ENCODE assay signal across 8 cellular contexts in genomic region chr18:44681039-44681595, GRCh38. TPM values are rescaled to one million over a fixed set of nuclear protein-coding genes. Genes with fewer than 3 reads are reported as not detected.
DNase-seq lines count a peak whose midpoint lies in the region; ATAC-seq and TF ChIP-seq lines count a peak whose summit lies in the region.

No MANE protein-coding gene starts in this region.

- no peaks in the 10 kb centered on the region; the same call in 2 of the 3 replicates for H3K36me3 Mint-ChIP-seq in GM23338 (ENCODE audit: low read depth)

- peak overlapping the region; percentile 57 to 75 for H3K9ac ChIP-seq in liver (ENCODE audit: low read depth in 1 of 2, low read length in 2 of 2)

- no peak overlapping the region for H3K4me3 Mint-ChIP-seq in GM23338

- ATAC-seq in GM23338: no peak
- ATAC-seq in GM18502 (IDR thresholded peaks at IDR 0.05; ENCODE audit: poor library complexity, unreplicated experiment): no peak
- no peak for ATAC-seq in GM21447 (IDR thresholded peaks at IDR 0.05; ENCODE audit: unreplicated experiment)

- peaks cover 4% of the 10 kb centered on the region for H3K27me3 Mint-ChIP-seq in GM23338 (ENCODE audit: insufficient read depth, low read depth, poor library complexity)

- TF ChIP-seq CTCF in AG04450 (IDR thresholded peaks at IDR 0.05; ENCODE audit: low read depth, low read length): no peak
- no peak for TF ChIP-seq CTCF in GM23338 (conservative IDR thresholded peaks at IDR 0.05; ENCODE audit: low read depth in 2 of 2)
- TF ChIP-seq CTCF in ascending aorta (IDR thresholded peaks at IDR 0.05): peak in 1 of 3 experiments; percentile 1
- TF ChIP-seq CTCF in liver (IDR thresholded peaks at IDR 0.05; ENCODE audit: low read depth, low read length, missing input control): no peak
- no peak for TF ChIP-seq CTCF in tibial nerve (IDR thresholded peaks at IDR 0.05)

- H2AFZ ChIP-seq in GM23338: peak overlapping the region; percentile 93

- H3K9me2 ChIP-seq in GM23338 (ENCODE audit: insufficient read depth): no peaks in the 10 kb centered on the region

- CTCF ChIA-PET in AG04450 (lab: Charles Lee): interaction anchor here (0.7 kb wide), 2 partner anchors 40 to 226 kb away, joined by 3 read pairs; no protein-coding TSS in a partner anchor

- no peaks in the 10 kb centered on the region for H3K9me3 Mint-ChIP-seq in GM23338

- H3K4me2 ChIP-seq in GM23338: peak overlapping the region; percentile 89

- H3K4me1 ChIP-seq in GM23338 (ENCODE audit: insufficient read depth) (peaks cover 25% of the 10 kb centered on the region), ascending aorta (peaks cover 0 to 18% of the 10 kb centered on the region in 2 donors), liver (ENCODE audit: control insufficient read depth in 4 of 4, insufficient read depth in 4 of 4, low read length in 3 of 4) (peaks cover 0 to 18% (median 13%) of the 10 kb centered on the region in 4 donors), tibial nerve (peaks cover 0 to 44% (median 2%) of the 10 kb centered on the region in 4 donors)

- peaks cover 9% of the 10 kb centered on the region; the same call in 2 of the 3 replicates for H3K4me1 Mint-ChIP-seq in GM23338

- H3K27me3 ChIP-seq in AG04450 (ENCODE audit: control insufficient read depth, insufficient read depth, low read length) (peaks cover 31% of the 10 kb centered on the region), GM23338 (ENCODE audit: insufficient read depth) (peaks cover 14% of the 10 kb centered on the region), ascending aorta (no peaks in the 10 kb centered on the region), liver (ENCODE audit: control insufficient read depth in 4 of 4, insufficient read depth in 4 of 4, low read length in 3 of 4) (no peaks in the 10 kb centered on the region), tibial nerve (no peaks in the 10 kb centered on the region)

- peak overlapping the region; percentile 48 for H3K4me3 ChIP-seq in AG04450 (ENCODE audit: low read depth, low read length)
- H3K4me3 ChIP-seq in GM23338: peak overlapping the region; percentile 93
- peak overlapping the region; percentile 83 to 94 for H3K4me3 ChIP-seq in ascending aorta
- peak overlapping the region; percentile 61 to 93 (median 77) for H3K4me3 ChIP-seq in liver (ENCODE audit: low read depth in 1 of 3, low read length in 3 of 3)
- H3K4me3 ChIP-seq in tibial nerve: peak overlapping the region; percentile 53 to 78 (median 70)

- DNase-seq in AG04450 (ENCODE audit: low read depth, low spot score) (no peak), GM23338 (ENCODE audit: low spot score) (no peak), ascending aorta (ENCODE audit: low spot score in 2 of 2) (no peak), tibial nerve (ENCODE audit: low spot score in 2 of 2) (no peak)
- DNase-seq in stimulated activated CD4-positive, alpha-beta T cell treated with anti-CD3 and anti-CD28 coated beads, Interleukin-4, amount 100 ng/mL, for 4 hours: no peak

- H3K27ac ChIP-seq in AG04450 (ENCODE audit: low read depth, low read length) (no peak overlapping the region), GM23338 (ENCODE audit: low read depth) (no peak overlapping the region), ascending aorta (peak overlapping the region; percentile 97 to 98), liver (ENCODE audit: low read depth in 1 of 2, low read length in 2 of 2) (peak overlapping the region; percentile 81 to 96), tibial nerve (peak overlapping the region; percentile 75 to 95 (median 84))

- no peak for TF ChIP-seq EP300 in tibial nerve (IDR thresholded peaks at IDR 0.05)

- no peaks in the 10 kb centered on the region; the same call in 1 of the 2 replicates for H3K9me3 ChIP-seq in AG04450 (ENCODE audit: control insufficient read depth, insufficient read depth, low read length)
- H3K9me3 ChIP-seq in ascending aorta: no peaks in the 10 kb centered on the region
- no peaks in the 10 kb centered on the region for H3K9me3 ChIP-seq in liver (ENCODE audit: control insufficient read depth in 4 of 4, low read length in 3 of 4)
- no peaks in the 10 kb centered on the region for H3K9me3 ChIP-seq in tibial nerve

- H3K79me2 ChIP-seq in GM23338 (replicated peaks; ENCODE audit: insufficient read depth): peaks cover 26% of the 10 kb centered on the region

- no peak for TF ChIP-seq POLR2A in tibial nerve (IDR thresholded peaks at IDR 0.05)

- TF ChIP-seq RAD21 in liver (IDR thresholded peaks at IDR 0.05): peak in 1 of 2 donors; percentile 12

- H3K27ac Mint-ChIP-seq in GM23338: no peak overlapping the region

- intact Hi-C loops in ascending aorta (cut with DNase I): loop anchor here (5.0 to 10.0 kb wide), 9 partner anchors 46 to 841 kb away; no protein-coding TSS in a partner anchor

- WGBS in liver: 5% methylated on average over 18 of the region's 18 CpGs
- WGBS in tibial nerve, 2 donors: 2 to 5% methylated on average over 18 of the region's 18 CpGs

- no peaks in the 10 kb centered on the region for H3K36me3 ChIP-seq in GM23338 (ENCODE audit: insufficient read depth)
- H3K36me3 ChIP-seq in ascending aorta: no peaks in the 10 kb centered on the region
- no peaks in the 10 kb centered on the region for H3K36me3 ChIP-seq in liver (ENCODE audit: control insufficient read depth in 4 of 4, insufficient read depth in 3 of 4, low read depth in 1 of 4, low read length in 3 of 4)
- H3K36me3 ChIP-seq in tibial nerve: no peaks in the 10 kb centered on the region

- H3F3A ChIP-seq in GM23338 (replicated peaks; ENCODE audit: low read depth): 0 out of 2 replicates have a peak, but pooled peaks cover 6% of the 10 kb centered on the region

- H4K20me1 ChIP-seq in GM23338 (replicated peaks; ENCODE audit: insufficient read depth): no peaks in the 10 kb centered on the region

- POLR2A ChIA-PET in AG04450 (lab: Yijun Ruan, JAX): no interaction called here

TF ChIP-seq in GM23338, 12 proteins besides CTCF, POLR2A, EP300 and RAD21 (continues in another document):
- no peak for TF ChIP-seq POLR2AphosphoS5 (IDR thresholded peaks at IDR 0.05; ENCODE audit: low read depth)
- TF ChIP-seq ZNF331 (CRISPR knock-in tag; IDR thresholded peaks at IDR 0.05; ENCODE audit: low read depth): no peak
- no peak for TF ChIP-seq ETS1 (IDR thresholded peaks at IDR 0.05)
- no peak for TF ChIP-seq JUNB (IDR thresholded peaks at IDR 0.05; ENCODE audit: unreplicated experiment)
- no peak for TF ChIP-seq CREB1 (CRISPR knock-in tag; IDR thresholded peaks at IDR 0.05; ENCODE audit: low read depth)

TF ChIP-seq in liver, 16 proteins besides CTCF, POLR2A, EP300 and RAD21:
- TF ChIP-seq YY1 (IDR thresholded peaks at IDR 0.05): peak; percentile 25
- peak in 1 of 2 donors; percentile 10 for TF ChIP-seq RXRA (IDR thresholded peaks at IDR 0.05)
- TF ChIP-seq REST (IDR thresholded peaks at IDR 0.05): no peak
- TF ChIP-seq HNF4A (conservative IDR thresholded peaks at IDR 0.05): peak in 1 of 2 donors; percentile 22
- no peak for TF ChIP-seq FOXA1 (IDR thresholded peaks at IDR 0.05)

RNA-seq across cellular contexts. Expression of gene SETBP1, which starts 0.4 kb away (rescaled TPM):
- 0.60 and 0.71 TPM in 2 replicates for polyA plus RNA-seq in AG04450 (2011; rRNA removed)
- 1.1 and 1.9 TPM in 2 replicates for polyA minus RNA-seq in AG04450 (2011; rRNA and poly(A)+ RNA removed)
- 3.7 and 5.5 TPM in 2 replicates for total RNA-seq in GM23338 (2014; rRNA removed; shearing (Covaris generic))
- polyA plus RNA-seq in GM23338 (2016; fragmentation: Nextera tagmentation; extraction: Ambion mirVana): 1.6 TPM in 2 replicates
- 23.5 TPM for total RNA-seq in ascending aorta
- 10 to 100 TPM in 1 of 2 donors, 1 to 10 TPM in 1; 2.5 to 15.8 TPM for total RNA-seq in liver
- 1 to 10 TPM; 3.5 to 5.8 TPM for polyA plus RNA-seq in liver
- total RNA-seq in tibial nerve: 10 to 100 TPM; 26.2 to 40.8 (median 33.6) TPM

Comparison
In these comparisons a context has a peak if more than half of its experiments do, and no peak if none do; other contexts are left out.
1. H3K27ac ChIP-seq: peak in ascending aorta (2 of 2), liver (2 of 2) and tibial nerve (4 of 4); none in AG04450 (single experiment) and GM23338 (single experiment).
2. Peak in every context shown above with its lines, with median percentiles within 50 percentile points of each other: H3K4me3 ChIP-seq.